In the genomic region with DNA sequence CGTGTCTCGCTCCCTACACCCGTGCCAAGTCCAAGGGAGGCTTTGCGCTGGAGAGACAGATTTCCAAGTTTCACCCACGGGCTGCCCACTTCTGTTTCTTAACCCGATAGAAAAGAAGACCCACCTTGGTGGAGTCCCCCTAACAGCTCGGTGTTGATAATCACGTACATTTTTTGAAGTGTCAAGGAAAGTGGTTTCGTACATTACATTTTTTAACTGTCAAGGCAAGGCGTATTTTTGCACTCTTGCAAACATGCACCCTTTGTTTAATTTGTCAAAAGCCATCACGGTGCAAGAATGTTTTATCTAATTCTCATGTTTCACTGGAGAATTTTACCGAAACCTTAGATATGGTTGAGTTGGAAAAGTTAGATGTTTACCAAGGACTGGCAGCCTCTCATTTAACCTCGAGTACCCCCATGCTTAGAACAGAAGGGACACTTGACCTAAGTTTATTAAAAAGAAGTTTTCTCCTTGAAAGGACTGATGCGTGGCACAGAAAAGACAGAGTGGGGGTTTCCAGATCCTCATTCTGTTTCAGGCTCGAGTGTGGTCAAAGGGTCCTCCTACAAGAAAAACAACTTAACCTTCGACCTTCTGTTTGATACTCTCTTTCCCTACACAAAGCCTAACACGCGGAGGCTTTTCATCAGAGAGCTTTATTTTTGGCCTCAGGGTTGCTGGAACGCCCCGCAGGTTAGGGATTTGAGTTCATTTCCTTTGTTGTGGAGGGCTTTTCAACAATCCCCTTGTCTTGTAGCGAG, we compare ENCODE assay signal across 1 cellular context.
A peak's percentile ranks its signal among the peaks of the same experiment; 100 is the strongest.
TF ChIP-seq lines count a peak whose summit lies in the region.

No MANE protein-coding gene starts in this region.

TF ChIP-seq in GM12878, 131 proteins besides CTCF, POLR2A, EP300 and RAD21:
- TF ChIP-seq NFIC (IDR thresholded peaks at IDR 0.05; ENCODE audit: low read depth, low read length) (peak; percentile 21; the same call in 1 of the 2 replicates), NR2F1 (conservative IDR thresholded peaks at IDR 0.05) (0 out of 2 replicates have a peak, but pooled peaks have one; percentile 15), CHD2 (IDR thresholded peaks at IDR 0.05; ENCODE audit: borderline replicate concordance, low read depth, low read length) (no peak), EZH2 (IDR thresholded peaks at IDR 0.05; ENCODE audit: borderline replicate concordance, control insufficient read depth, low read depth, low read length) (0 out of 2 replicates have a peak, but pooled peaks have one; percentile 45), SRF (IDR thresholded peaks at IDR 0.05; ENCODE audit: low read depth in 2 of 2, low read length in 2 of 2) (no peak)
